In genomic region chr16:66176731-66177130, GRCh38 we compare ENCODE assay signal across 27 cellular contexts.
"Had no signal": no experiment of that assay in that cellular context is flagged by ENCODE, and none has a peak within 500 bp of the region (broad histone marks: within the 10 kb centered on the region; RNA-seq: fewer than 3 reads in every experiment).

No MANE protein-coding gene starts in this region.

- H3K9me3 ChIP-seq: ascending aorta had no signal

- H3K4me3 ChIP-seq: ascending aorta, cardiac muscle cell had no signal

- H3K27me3 ChIP-seq: ascending aorta, cardiac muscle cell had no signal

- DNase-seq: activated B cell treated with CpG ODN at 0.5 μM for 24 hours; activated CD4-positive, alpha-beta memory T cell treated with anti-CD3 and anti-CD28 coated beads for 36 hours; activated CD4-positive, alpha-beta T cell treated with anti-CD3 and anti-CD28 coated beads for 4 hours; activated CD4-positive, alpha-beta T cell treated with anti-CD3 and anti-CD28 coated beads, Interleukin-2, amount 10 ng/mL, durations not matched to agents 24 days and 14 days; activated CD4-positive, alpha-beta T cell treated with anti-CD3 and anti-CD28 coated beads, Interleukin-2, amount 50 U/mL, for 1 hour; activated CD4-positive, alpha-beta T cell treated with anti-CD3 and anti-CD28 coated beads, Interleukin-2, amount 50 U/mL, for 4 hours; activated CD4-positive, CD25-positive, alpha-beta regulatory T cell treated with anti-CD3 and anti-CD28 coated beads, Interleukin-2, amount 50 U/mL, for 72 hours; activated CD8-positive, alpha-beta memory T cell treated with anti-CD3 and anti-CD28 coated beads, Interleukin-2, amount 50 U/mL, for 4 hours; activated CD8-positive, alpha-beta T cell treated with anti-CD3 and anti-CD28 coated beads for 36 hours; activated effector memory CD4-positive, alpha-beta T cell treated with Interleukin-2 at 50 U/mL for 16 hours; activated gamma-delta T cell; activated naive CD4-positive, alpha-beta T cell treated with anti-CD3 and anti-CD28 coated beads, Interleukin-2, amount 10 ng/mL, durations not matched to agents 7 days and 5 days; activated naive CD4-positive, alpha-beta T cell treated with Interleukin-2 at 50 U/mL for 16 hours; activated naive CD8-positive, alpha-beta T cell treated with anti-CD3 and anti-CD28 coated beads, Interleukin-2, amount 10 ng/mL, durations not matched to agents 7 days and 5 days; activated naive CD8-positive, alpha-beta T cell treated with anti-CD3 and anti-CD28 coated beads, Interleukin-2, amount 50 U/mL, for 24 hours; activated T-cell treated with anti-CD3 and anti-CD28 coated beads, Interleukin-2, amount 50 U/mL, for 24 hours; activated T-cell treated with anti-CD3 and anti-CD28 coated beads, Interleukin-2, amount 50 U/mL, for 48 hours; amygdala; anterior cingulate cortex; caudate nucleus; cerebellar nuclear complex; T-helper 1 cell; T-helper 2 cell; T-helper 9 cell had no signal

- H3K36me3 ChIP-seq: ascending aorta, cardiac muscle cell had no signal

- H3K4me1 ChIP-seq: ascending aorta had no signal

- H3K27ac ChIP-seq: ascending aorta, cardiac muscle cell, VCaP had no signal

- ATAC-seq: activated CD8-positive, alpha-beta T cell treated with anti-CD3 and anti-CD28 coated beads for 36 hours; activated naive CD8-positive, alpha-beta T cell treated with anti-CD3 and anti-CD28 coated beads, Interleukin-2, amount 50 U/mL, for 24 hours had no signal
